Comparison of ENCODE assay signal across 9 cellular contexts in genomic region chrX:30504309-30504708, GRCh38.
DNase-seq lines count a peak whose midpoint lies in the region; ATAC-seq and TF ChIP-seq lines count a peak whose summit lies in the region.
"Had no signal": no experiment of that assay in that cellular context is flagged by ENCODE, and none has a peak within 500 bp of the region (broad histone marks: within the 10 kb centered on the region; RNA-seq: fewer than 3 reads in every experiment).

No MANE protein-coding gene starts in this region.

- no peak overlapping the region for H3K9ac ChIP-seq in colonic mucosa (ENCODE audit: low read depth in 2 of 2, low read length in 2 of 2)

- intact Hi-C loops in colonic mucosa (cut with DNase I), result loop anchor here (10.0 kb wide), 1 partner anchor 230 kb away; no protein-coding TSS in a partner anchor

- H3K27me3 ChIP-seq in colonic mucosa, result no peaks in the 10 kb centered on the region

- peak; percentile 29 for DNase-seq in NCI-H1092 treated with DMSO at 0.1 percent for 48 hours (lab: John Stamatoyannopoulos, UW)
- no peak for DNase-seq in NCI-H1092 (lab: John Stamatoyannopoulos, UW)
- DNase-seq in NCI-H187 treated with DMSO at 0.1 percent for 48 hours (lab: John Stamatoyannopoulos, UW), result peak; percentile 5
- DNase-seq in colonic mucosa, result no peak
- DNase-seq in pons (ENCODE audit: low spot score), result peak; percentile 46
- DNase-seq in activated T-cell treated with anti-CD3 and anti-CD28 coated beads for 4 hours, result no peak
- DNase-seq in stimulated activated CD4-positive, alpha-beta T cell treated with anti-CD3 and anti-CD28 coated beads, Interleukin-4, amount 100 ng/mL, for 1 hour, result no peak
- DNase-seq: naive B cell had no signal

- no peak overlapping the region for H3K27ac ChIP-seq in colonic mucosa

- H3K4me1 ChIP-seq in colonic mucosa, result no peaks in the 10 kb centered on the region

- ATAC-seq in GM21360 (IDR thresholded peaks at IDR 0.05; ENCODE audit: unreplicated experiment), result no peak

- H3K36me3 ChIP-seq in colonic mucosa, result no peaks in the 10 kb centered on the region

- no peaks in the 10 kb centered on the region for H3K9me3 ChIP-seq in colonic mucosa

- TF ChIP-seq CTCF in colonic mucosa (IDR thresholded peaks at IDR 0.05), result peak; percentile 24

- no peak overlapping the region for H3K4me3 ChIP-seq in colonic mucosa

Comparison
In these comparisons a context has a peak if more than half of its experiments do, and no peak if none do; other contexts are left out.
1. DNase-seq: peak in NCI-H1092 treated with DMSO at 0.1 percent for 48 hours (single experiment), NCI-H187 treated with DMSO at 0.1 percent for 48 hours (single experiment) and pons (single experiment); none in NCI-H1092 (single experiment), colonic mucosa (single experiment), activated T-cell treated with anti-CD3 and anti-CD28 coated beads for 4 hours (single experiment) and stimulated activated CD4-positive, alpha-beta T cell treated with anti-CD3 and anti-CD28 coated beads, Interleukin-4, amount 100 ng/mL, for 1 hour (single experiment).